ENCODE assay signal across 17 cellular contexts in the genomic region with DNA sequence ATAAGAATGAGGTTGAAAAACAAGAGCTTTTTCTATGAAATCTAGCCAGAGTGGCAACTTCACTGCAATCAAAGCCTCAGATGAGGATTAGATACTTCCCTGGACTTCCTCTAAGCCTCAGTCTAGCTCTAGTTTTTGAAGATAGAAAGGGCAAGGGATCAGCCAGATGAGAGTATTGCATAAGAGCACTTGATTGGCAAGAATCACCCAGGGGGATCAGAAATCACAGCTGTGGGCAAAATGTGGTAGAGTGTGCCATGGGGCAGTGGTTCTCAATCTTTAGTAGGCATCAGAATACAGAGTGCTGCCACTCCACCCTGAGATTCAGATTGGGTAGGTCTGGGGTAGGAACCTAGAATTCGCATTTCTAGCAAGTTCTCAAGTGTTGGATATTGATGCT.
"Had no signal": no experiment of that assay in that cellular context is flagged by ENCODE, and none has a peak within 500 bp of the region (broad histone marks: within the 10 kb centered on the region; RNA-seq: fewer than 3 reads in every experiment).

No MANE protein-coding gene starts in this region.

- ATAC-seq: activated T-cell treated with anti-CD3 and anti-CD28 coated beads, Interleukin-2, amount 50 U/mL, for 4 hours; foreskin keratinocyte; natural killer cell treated with Interleukin-12 subunit alpha and Interleukin-12 subunit beta and Interleukin-15 and Interleukin-18, amount 100 ng/mL, for 72 hours had no signal

- DNase-seq: activated CD4-positive, alpha-beta memory T cell treated with anti-CD3 and anti-CD28 coated beads, Interleukin-2, amount 10 ng/mL, durations not matched to agents 7 days and 5 days; activated CD4-positive, alpha-beta T cell treated with anti-CD3 and anti-CD28 coated beads for 4 hours; activated effector memory CD4-positive, alpha-beta T cell treated with Interleukin-2 at 50 U/mL for 16 hours; activated T-cell treated with anti-CD3 and anti-CD28 coated beads, Interleukin-2, amount 50 U/mL, for 4 hours; effector CD4-positive, alpha-beta T cell; foreskin keratinocyte; glutamatergic neuron; hypothalamus; left ventricle myocardium inferior had no signal

- H3K27me3 ChIP-seq: foreskin keratinocyte, suprapubic skin had no signal

- H3K4me1 ChIP-seq: suprapubic skin had no signal

- H3K4me3 Mint-ChIP-seq: activated CD4-positive, alpha-beta memory T cell treated with anti-CD3 and anti-CD28 coated beads, Interleukin-2, amount 10 ng/mL, durations not matched to agents 7 days and 5 days; activated naive CD4-positive, alpha-beta T cell treated with anti-CD3 and anti-CD28 coated beads, Interleukin-2, amount 50 U/mL, for 24 hours; activated T-cell treated with anti-CD3 and anti-CD28 coated beads, Interleukin-2, amount 50 U/mL, for 4 hours; central memory CD8-positive, alpha-beta T cell; natural killer cell treated with Interleukin-12 subunit alpha and Interleukin-12 subunit beta and Interleukin-15 and Interleukin-18, amount 100 ng/mL, for 72 hours; stimulated activated naive CD8-positive, alpha-beta T cell treated with anti-CD3 and anti-CD28 coated beads, Interleukin-15, Interleukin-2, amounts not matched to agents 100 ng/mL and 50 ng/mL, for 24 hours had no signal

- H3K9me3 Mint-ChIP-seq: activated CD4-positive, alpha-beta memory T cell treated with anti-CD3 and anti-CD28 coated beads, Interleukin-2, amount 10 ng/mL, durations not matched to agents 7 days and 5 days; activated naive CD4-positive, alpha-beta T cell treated with anti-CD3 and anti-CD28 coated beads, Interleukin-2, amount 50 U/mL, for 24 hours; activated T-cell treated with anti-CD3 and anti-CD28 coated beads, Interleukin-2, amount 50 U/mL, for 4 hours; central memory CD8-positive, alpha-beta T cell; natural killer cell treated with Interleukin-12 subunit alpha and Interleukin-12 subunit beta and Interleukin-15 and Interleukin-18, amount 100 ng/mL, for 72 hours; stimulated activated naive CD8-positive, alpha-beta T cell treated with anti-CD3 and anti-CD28 coated beads, Interleukin-15, Interleukin-2, amounts not matched to agents 100 ng/mL and 50 ng/mL, for 24 hours; type B pancreatic cell had no signal

- H3K27ac ChIP-seq: coronary artery, foreskin keratinocyte, left ventricle myocardium inferior, suprapubic skin had no signal

- H3K36me3 Mint-ChIP-seq: natural killer cell treated with Interleukin-12 subunit alpha and Interleukin-12 subunit beta and Interleukin-15 and Interleukin-18, amount 100 ng/mL, for 72 hours had no signal

- H3K4me1 Mint-ChIP-seq: activated CD4-positive, alpha-beta memory T cell treated with anti-CD3 and anti-CD28 coated beads, Interleukin-2, amount 10 ng/mL, durations not matched to agents 7 days and 5 days had no signal

- H3K27me3 Mint-ChIP-seq: activated CD4-positive, alpha-beta memory T cell treated with anti-CD3 and anti-CD28 coated beads, Interleukin-2, amount 10 ng/mL, durations not matched to agents 7 days and 5 days; activated naive CD4-positive, alpha-beta T cell treated with anti-CD3 and anti-CD28 coated beads, Interleukin-2, amount 50 U/mL, for 24 hours; central memory CD8-positive, alpha-beta T cell; natural killer cell treated with Interleukin-12 subunit alpha and Interleukin-12 subunit beta and Interleukin-15 and Interleukin-18, amount 100 ng/mL, for 72 hours; progenitor cell of endocrine pancreas; stimulated activated naive CD8-positive, alpha-beta T cell treated with anti-CD3 and anti-CD28 coated beads, Interleukin-15, Interleukin-2, amounts not matched to agents 100 ng/mL and 50 ng/mL, for 24 hours had no signal

- H3K36me3 ChIP-seq: left ventricle myocardium inferior had no signal

- H3K4me3 ChIP-seq: coronary artery, left ventricle myocardium inferior, suprapubic skin had no signal

- H3K27ac Mint-ChIP-seq: activated CD4-positive, alpha-beta memory T cell treated with anti-CD3 and anti-CD28 coated beads, Interleukin-2, amount 10 ng/mL, durations not matched to agents 7 days and 5 days; activated naive CD4-positive, alpha-beta T cell treated with anti-CD3 and anti-CD28 coated beads, Interleukin-2, amount 50 U/mL, for 24 hours; natural killer cell treated with Interleukin-12 subunit alpha and Interleukin-12 subunit beta and Interleukin-15 and Interleukin-18, amount 100 ng/mL, for 72 hours; stimulated activated naive CD8-positive, alpha-beta T cell treated with anti-CD3 and anti-CD28 coated beads, Interleukin-15, Interleukin-2, amounts not matched to agents 100 ng/mL and 50 ng/mL, for 24 hours; type B pancreatic cell had no signal

- H3K9me3 ChIP-seq: left ventricle myocardium inferior, suprapubic skin had no signal
